ENCODE assay signal across 11 cellular contexts in genomic region chr1:41394918-41395598, GRCh38. TPM values are rescaled to one million over a fixed set of nuclear protein-coding genes. Genes with fewer than 3 reads are reported as not detected.
DNase-seq lines count a peak whose midpoint lies in the region; ATAC-seq and TF ChIP-seq lines count a peak whose summit lies in the region.
"Had no signal": no experiment of that assay in that cellular context is flagged by ENCODE, and none has a peak within 500 bp of the region (broad histone marks: within the 10 kb centered on the region; RNA-seq: fewer than 3 reads in every experiment).

No MANE protein-coding gene starts in this region.

- H3K36me3 ChIP-seq in vagina = no peaks in the 10 kb centered on the region

- H3K4me1 Mint-ChIP-seq in activated naive CD8-positive, alpha-beta T cell treated with anti-CD3 and anti-CD28 coated beads, Interleukin-2, amount 50 U/mL, for 24 hours = no peaks in the 10 kb centered on the region

- no peaks in the 10 kb centered on the region for H3K36me3 Mint-ChIP-seq in activated naive CD8-positive, alpha-beta T cell treated with anti-CD3 and anti-CD28 coated beads, Interleukin-2, amount 50 U/mL, for 24 hours (ENCODE audit: low read depth)

- H3K4me3 Mint-ChIP-seq in activated naive CD8-positive, alpha-beta T cell treated with anti-CD3 and anti-CD28 coated beads, Interleukin-2, amount 50 U/mL, for 24 hours = no peak overlapping the region
- H3K4me3 Mint-ChIP-seq: stimulated activated naive CD8-positive, alpha-beta T cell treated with anti-CD3 and anti-CD28 coated beads, Interleukin-15, Interleukin-2, amounts not matched to agents 100 ng/mL and 50 ng/mL, for 24 hours had no signal

- TF ChIP-seq POLR2A in vagina (IDR thresholded peaks at IDR 0.05) = no peak

- peak; percentile 46 for ATAC-seq in esophagus mucosa
- ATAC-seq in activated naive CD8-positive, alpha-beta T cell treated with anti-CD3 and anti-CD28 coated beads, Interleukin-2, amount 50 U/mL, for 24 hours = no peak

- no peaks in the 10 kb centered on the region for H3K27me3 ChIP-seq in vagina

- peaks cover 11% of the 10 kb centered on the region for H3K4me1 ChIP-seq in vagina

- TF ChIP-seq CTCF in vagina (IDR thresholded peaks at IDR 0.05) = no peak

- DNase-seq in NCI-H345 (lab: John Stamatoyannopoulos, UW) (peak; percentile 34), NCI-H345 treated with DMSO at 0.1 percent for 48 hours (lab: John Stamatoyannopoulos, UW; ENCODE audit: unreplicated experiment) (no peak), NCI-H526 (lab: John Stamatoyannopoulos, UW) (peak; percentile 92 to 94), posterior cingulate gyrus (peak in 7 of 10 donors; percentile 27 to 90 (median 59)), HuH-7 (ENCODE audit: low spot score) (no peak), vagina (ENCODE audit: extremely low spot score in 2 of 2) (no peak)
- DNase-seq in activated naive CD8-positive, alpha-beta T cell treated with anti-CD3 and anti-CD28 coated beads, Interleukin-2, amount 50 U/mL, for 24 hours = no peak
- DNase-seq: HCEC 1CT had no signal

- H3K9me3 ChIP-seq in vagina = no peaks in the 10 kb centered on the region

- no peaks in the 10 kb centered on the region for H3K9me3 Mint-ChIP-seq in activated naive CD8-positive, alpha-beta T cell treated with anti-CD3 and anti-CD28 coated beads, Interleukin-2, amount 50 U/mL, for 24 hours
- H3K9me3 Mint-ChIP-seq: stimulated activated naive CD8-positive, alpha-beta T cell treated with anti-CD3 and anti-CD28 coated beads, Interleukin-15, Interleukin-2, amounts not matched to agents 100 ng/mL and 50 ng/mL, for 24 hours had no signal

- intact Hi-C loops in posterior cingulate gyrus (cut with DNase I) (no loop called here), vagina (cut with DNase I) (no loop called here)

- peaks cover 15% of the 10 kb centered on the region for H3K27me3 Mint-ChIP-seq in activated naive CD8-positive, alpha-beta T cell treated with anti-CD3 and anti-CD28 coated beads, Interleukin-2, amount 50 U/mL, for 24 hours

- H3K27ac ChIP-seq in vagina = no peak overlapping the region
- H3K27ac ChIP-seq: VCaP had no signal

- no peak overlapping the region for H3K27ac Mint-ChIP-seq in activated naive CD8-positive, alpha-beta T cell treated with anti-CD3 and anti-CD28 coated beads, Interleukin-2, amount 50 U/mL, for 24 hours
- H3K27ac Mint-ChIP-seq: stimulated activated naive CD8-positive, alpha-beta T cell treated with anti-CD3 and anti-CD28 coated beads, Interleukin-15, Interleukin-2, amounts not matched to agents 100 ng/mL and 50 ng/mL, for 24 hours had no signal

- H3K4me3 ChIP-seq in vagina = no peak overlapping the region

RNA-seq across cellular contexts. Expression of gene FOXO6, which starts 33.8 kb away (rescaled TPM):
- total RNA-seq in esophagus mucosa (not detected), vagina (1.7 TPM)

Comparison
In these comparisons a context has a peak if more than half of its experiments do, and no peak if none do; other contexts are left out.
1. DNase-seq: peak in NCI-H345 (single experiment), NCI-H526 (2 of 2) and posterior cingulate gyrus (7 of 10); none in NCI-H345 treated with DMSO at 0.1 percent for 48 hours (single experiment), HuH-7 (single experiment), activated naive CD8-positive, alpha-beta T cell treated with anti-CD3 and anti-CD28 coated beads, Interleukin-2, amount 50 U/mL, for 24 hours (single experiment) and vagina (0 of 2).